ENCODE assay signal across 8 cellular contexts in the genomic region with DNA sequence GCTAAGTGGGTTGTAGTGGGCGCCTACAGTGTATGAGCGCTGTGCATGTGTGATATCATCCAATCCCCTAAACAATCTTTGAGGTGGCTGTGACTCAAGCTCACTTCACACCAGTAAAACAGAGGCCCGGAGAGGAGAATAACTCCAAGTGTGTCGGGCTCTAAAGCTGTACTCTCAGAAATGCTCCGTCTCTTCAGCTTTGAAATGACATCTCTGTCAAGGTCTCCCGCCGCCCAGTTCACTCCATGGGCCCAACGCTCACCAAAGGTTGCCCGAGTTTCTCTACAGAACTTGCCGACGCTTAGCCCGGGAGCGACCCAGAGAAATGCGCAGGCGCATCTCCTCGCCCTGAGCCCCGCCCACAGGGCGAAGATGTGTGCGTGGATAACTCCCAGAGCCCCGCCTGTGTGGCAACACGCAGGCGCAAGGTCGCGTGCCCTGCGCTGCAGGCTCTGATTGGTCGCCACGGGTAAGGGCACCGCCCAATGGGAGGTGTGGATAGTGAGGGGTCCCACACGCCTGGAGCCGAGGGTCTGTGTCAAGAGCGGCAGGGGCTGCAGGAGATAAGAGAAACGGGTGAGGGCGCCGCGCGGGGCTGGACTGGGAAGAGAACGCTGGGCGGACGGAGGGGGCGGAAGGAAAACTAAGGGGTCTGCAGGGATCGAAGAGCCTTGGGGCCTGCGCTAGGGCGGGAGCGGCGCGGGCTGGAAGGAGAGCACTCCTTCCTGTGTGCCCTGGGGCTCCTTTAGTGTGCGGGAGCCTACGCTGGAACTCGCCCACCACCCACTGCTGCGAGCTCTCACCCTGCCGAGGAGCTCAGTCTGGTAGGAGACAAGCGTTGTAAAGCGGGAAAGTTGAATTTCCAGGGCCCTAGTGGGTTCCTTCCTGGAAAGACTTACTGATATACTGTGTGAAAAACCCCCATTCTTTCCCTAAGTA.
DNase-seq lines count a peak whose midpoint lies in the region; ATAC-seq lines count a peak whose summit lies in the region.

A gene with protein sequence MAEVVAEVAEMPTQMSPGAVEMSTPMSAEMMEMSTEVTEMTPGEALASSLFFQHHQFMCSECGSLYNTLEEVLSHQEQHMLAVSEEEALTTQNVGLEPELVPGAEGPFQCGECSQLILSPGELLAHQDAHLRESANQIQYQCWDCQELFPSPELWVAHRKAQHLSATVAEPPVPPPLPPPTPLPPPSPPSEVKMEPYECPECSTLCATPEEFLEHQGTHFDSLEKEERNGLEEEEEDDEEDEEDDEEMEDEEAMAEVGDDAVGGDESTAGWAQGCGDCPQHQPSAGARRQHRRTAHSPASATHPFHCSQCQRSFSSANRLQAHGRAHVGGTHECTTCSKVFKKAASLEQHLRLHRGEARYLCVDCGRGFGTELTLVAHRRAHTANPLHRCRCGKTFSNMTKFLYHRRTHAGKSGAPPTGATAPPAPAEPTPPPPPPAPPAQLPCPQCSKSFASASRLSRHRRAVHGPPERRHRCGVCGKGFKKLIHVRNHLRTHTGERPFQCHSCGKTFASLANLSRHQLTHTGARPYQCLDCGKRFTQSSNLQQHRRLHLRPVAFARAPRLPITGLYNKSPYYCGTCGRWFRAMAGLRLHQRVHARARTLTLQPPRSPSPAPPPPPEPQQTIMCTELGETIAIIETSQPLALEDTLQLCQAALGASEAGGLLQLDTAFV (plus strand): TSS at position 501 of the 939 bp plus-strand sequence. CDS start 4,092 bp downstream, outside the sequence.

- H3K36me3 Mint-ChIP-seq in effector memory CD8-positive, alpha-beta T cell (ENCODE audit: insufficient read depth), result peaks cover 42% of the 10 kb centered on the region
- H3K36me3 Mint-ChIP-seq in memory B cell, result peaks cover 6% of the 10 kb centered on the region

- H3K9me3 Mint-ChIP-seq in effector memory CD8-positive, alpha-beta T cell, result no peaks in the 10 kb centered on the region
- H3K9me3 Mint-ChIP-seq in memory B cell, result no peaks in the 10 kb centered on the region

- peak; percentile 97 for DNase-seq in COR-L47 (lab: John Stamatoyannopoulos, UW)
- peak; percentile 76 to 100 (median 98) for DNase-seq in HUDEP-2 (lab: John Stamatoyannopoulos, UW; ENCODE audit: unreplicated experiment in 76 of 76)
- peak; percentile 96 for DNase-seq in NOMO-1 treated with dmso at 0.1 percent for 144 hours (lab: John Stamatoyannopoulos, UW; ENCODE audit: unreplicated experiment)
- DNase-seq in activated CD8-positive, alpha-beta memory T cell treated with anti-CD3 and anti-CD28 coated beads for 4 hours (ENCODE audit: low read depth in 2 of 2), result peak; percentile 93 to 96
- peak; percentile 93 to 96 (median 95) for DNase-seq in effector memory CD8-positive, alpha-beta T cell
- peak; percentile 92 to 95 for DNase-seq in memory B cell (ENCODE audit: low spot score in 2 of 2)
- DNase-seq in stimulated activated CD8-positive, alpha-beta memory T cell treated with anti-CD3 and anti-CD28 coated beads, Interleukin-12 subunit alpha, Interleukin-12 subunit beta, amount 100 ng/mL, for 1 hour (ENCODE audit: low read depth), result peak; percentile 93

- peak; percentile 66 for ATAC-seq in GM21381 (IDR thresholded peaks at IDR 0.05; ENCODE audit: unreplicated experiment)
- peak; percentile 76 for ATAC-seq in effector memory CD8-positive, alpha-beta T cell (replicated peaks)
- peak; percentile 76 for ATAC-seq in memory B cell (ENCODE audit: low read depth)

- H3K27me3 Mint-ChIP-seq in effector memory CD8-positive, alpha-beta T cell, result no peaks in the 10 kb centered on the region
- no peaks in the 10 kb centered on the region for H3K27me3 Mint-ChIP-seq in memory B cell

- H3K4me3 Mint-ChIP-seq in effector memory CD8-positive, alpha-beta T cell, result peak within 1 kb of the TSS; percentile 92 to 94
- peak within 1 kb of the TSS; percentile 94 for H3K4me3 Mint-ChIP-seq in memory B cell

- peak within 1 kb of the TSS; percentile 92 to 93 for H3K27ac Mint-ChIP-seq in effector memory CD8-positive, alpha-beta T cell
- peak within 1 kb of the TSS; percentile 91 for H3K27ac Mint-ChIP-seq in memory B cell

- peaks cover 48 to 51% of the 10 kb centered on the region in 2 donors for H3K4me1 Mint-ChIP-seq in effector memory CD8-positive, alpha-beta T cell (ENCODE audit: low read depth in 2 of 2)
- H3K4me1 Mint-ChIP-seq in memory B cell, result peaks cover 44% of the 10 kb centered on the region

Comparison
In these comparisons a context has a peak if more than half of its experiments do, and no peak if none do; other contexts are left out.
1. Peak in every context shown above with its lines: DNase-seq and ATAC-seq.